In the genomic region with DNA sequence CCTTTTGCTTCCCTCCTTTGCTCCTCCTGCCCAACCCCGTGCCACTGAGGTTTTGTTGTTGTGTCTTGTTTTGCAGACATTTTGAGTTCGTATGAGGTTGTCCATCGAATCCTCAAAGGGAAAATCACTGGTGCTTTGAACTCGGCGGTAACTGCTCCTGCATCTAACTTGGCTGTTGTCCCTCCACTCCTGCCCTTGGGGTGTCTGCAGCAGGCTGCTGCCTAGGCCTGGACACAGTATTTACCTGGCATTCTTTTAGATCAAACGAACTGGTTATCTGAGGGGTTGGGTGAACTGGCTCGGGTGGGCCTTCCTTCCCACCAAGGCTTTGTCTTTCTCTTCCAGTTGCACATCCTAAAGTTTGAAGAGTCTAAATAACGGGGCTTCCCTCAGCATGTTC, we compare ENCODE assay signal across 18 cellular contexts. TPM values are rescaled to one million over a fixed set of nuclear protein-coding genes. Genes with fewer than 3 reads are reported as not detected.
DNase-seq lines count a peak whose midpoint lies in the region; ATAC-seq, FAIRE-seq and TF ChIP-seq lines count a peak whose summit lies in the region.
"Had no signal": no experiment of that assay in that cellular context is flagged by ENCODE, and none has a peak within 500 bp of the region (broad histone marks: within the 10 kb centered on the region; RNA-seq: fewer than 3 reads in every experiment).

No MANE protein-coding gene starts in this region.

- peaks cover 7% of the 10 kb centered on the region for H3K79me2 ChIP-seq in mammary epithelial cell (ENCODE audit: insufficient read depth, low read length)

- in situ Hi-C loops in mammary epithelial cell (cut with MboI; ENCODE audit: low sequenced_read_pairs in 2 of 2): no loop called here

- no peaks in the 10 kb centered on the region for H3K4me1 ChIP-seq in CD4-positive, CD25-positive, alpha-beta regulatory T cell (ENCODE audit: control insufficient read depth, insufficient read depth, low read length, poor library complexity, severe bottlenecking)
- H3K4me1 ChIP-seq in mammary epithelial cell (ENCODE audit: insufficient read depth, low read length): peaks cover 13% of the 10 kb centered on the region

- TF ChIP-seq POLR2A in GM12892 (IDR thresholded peaks at IDR 0.05; ENCODE audit: low read depth, low read length): no peak

- BruUV-seq in mammary epithelial cell (replicated peaks; lab: Mats Ljungman, UMichigan): no TSS peak

- H3K36me3 Mint-ChIP-seq in CD4-positive, CD25-positive, alpha-beta regulatory T cell: peaks cover 19% of the 10 kb centered on the region
- peaks cover 17% of the 10 kb centered on the region for H3K36me3 Mint-ChIP-seq in progenitor cell of endocrine pancreas (ENCODE audit: insufficient read depth)

- CTCF ChIA-PET in mammary epithelial cell (lab: Charles Lee; ENCODE audit: low non-redundant PET): interaction anchor here (0.6 to 1.2 kb wide), 2 partner anchors 13 to 497 kb away, joined by 4 to 8 read pairs; no protein-coding TSS in a partner anchor

- no peak overlapping the region for H3K9ac ChIP-seq in mammary epithelial cell (ENCODE audit: insufficient read depth, low read length)

- peak overlapping the region in 2 of 3 donors; percentile 31 to 69 for H3K27ac Mint-ChIP-seq in CD4-positive, CD25-positive, alpha-beta regulatory T cell
- peak overlapping the region; percentile 10 for H3K27ac Mint-ChIP-seq in progenitor cell of endocrine pancreas
- H3K27ac Mint-ChIP-seq: CD4-positive, alpha-beta T cell had no signal

- no peak for TF ChIP-seq CTCF in mammary epithelial cell (conservative IDR thresholded peaks at IDR 0.05 in 1 of 2, IDR thresholded peaks at IDR 0.05 in 1 of 2; ENCODE audit: extremely low read depth in 1 of 2, insufficient read depth in 1 of 2, low read depth in 1 of 2, low read length in 2 of 2)
- TF ChIP-seq CTCF in progenitor cell of endocrine pancreas (IDR thresholded peaks at IDR 0.05; ENCODE audit: unreplicated experiment): no peak

- H3K4me1 Mint-ChIP-seq in CD4-positive, CD25-positive, alpha-beta regulatory T cell: peaks cover 5 to 28% (median 12%) of the 10 kb centered on the region in 4 donors
- peaks cover 30% of the 10 kb centered on the region for H3K4me1 Mint-ChIP-seq in progenitor cell of endocrine pancreas (ENCODE audit: low read depth)

- H3K9me3 Mint-ChIP-seq in CD4-positive, CD25-positive, alpha-beta regulatory T cell: no peaks in the 10 kb centered on the region
- H3K9me3 Mint-ChIP-seq in progenitor cell of endocrine pancreas (ENCODE audit: low read depth): no peaks in the 10 kb centered on the region
- H3K9me3 Mint-ChIP-seq: CD4-positive, alpha-beta T cell had no signal

- H3K27me3 Mint-ChIP-seq in CD4-positive, CD25-positive, alpha-beta regulatory T cell: peaks cover 4% of the 10 kb centered on the region
- H3K27me3 Mint-ChIP-seq in progenitor cell of endocrine pancreas: peaks cover 14% of the 10 kb centered on the region
- H3K27me3 Mint-ChIP-seq: CD4-positive, alpha-beta T cell had no signal

- H3K27me3 ChIP-seq in CD4-positive, CD25-positive, alpha-beta regulatory T cell (ENCODE audit: control insufficient read depth, insufficient read depth, low read length): no peaks in the 10 kb centered on the region
- H3K27me3 ChIP-seq in mammary epithelial cell (ENCODE audit: insufficient read depth, low read length): no peaks in the 10 kb centered on the region

- H3K9me3 ChIP-seq in CD4-positive, CD25-positive, alpha-beta regulatory T cell (ENCODE audit: control insufficient read depth in 2 of 2, low read length in 2 of 2): no peaks in the 10 kb centered on the region
- H3K9me3 ChIP-seq in mammary epithelial cell (replicated peaks; ENCODE audit: insufficient read depth, low read length): no peaks in the 10 kb centered on the region

- H3K36me3 ChIP-seq in CD4-positive, CD25-positive, alpha-beta regulatory T cell (ENCODE audit: control insufficient read depth, insufficient read depth, low read length): peaks cover 39% of the 10 kb centered on the region
- H3K36me3 ChIP-seq in mammary epithelial cell (ENCODE audit: insufficient read depth, low read length): peaks cover 26% of the 10 kb centered on the region

- H3K27ac ChIP-seq in CD4-positive, CD25-positive, alpha-beta regulatory T cell (ENCODE audit: insufficient read depth, low read length, poor library complexity, severe bottlenecking): no peak overlapping the region
- H3K27ac ChIP-seq in mammary epithelial cell (ENCODE audit: insufficient read depth, low read depth, low read length): no peak overlapping the region

- H3K4me3 Mint-ChIP-seq in CD4-positive, CD25-positive, alpha-beta regulatory T cell: no peak overlapping the region
- H3K4me3 Mint-ChIP-seq in progenitor cell of endocrine pancreas (ENCODE audit: low read depth): no peak overlapping the region
- H3K4me3 Mint-ChIP-seq: CD4-positive, alpha-beta T cell had no signal

- H2AFZ ChIP-seq in mammary epithelial cell (ENCODE audit: low read depth, low read length): peak overlapping the region; percentile 57

- H3K4me3 ChIP-seq in CD4-positive, CD25-positive, alpha-beta regulatory T cell (ENCODE audit: low read depth, low read length): no peak overlapping the region
- H3K4me3 ChIP-seq in mammary epithelial cell (replicated peaks in 1 of 3; ENCODE audit: insufficient read depth in 1 of 3, low read depth in 2 of 3, low read length in 3 of 3): no peak overlapping the region

- no peak for ATAC-seq in CD4-positive, CD25-positive, alpha-beta regulatory T cell (ENCODE audit: low read depth in 2 of 2)
- ATAC-seq in left lobe of liver (peak; percentile 54), HG02884 (IDR thresholded peaks at IDR 0.05; ENCODE audit: unreplicated experiment) (no peak), GM19035 (IDR thresholded peaks at IDR 0.05; ENCODE audit: unreplicated experiment) (no peak)

- WGBS in mammary epithelial cell (ENCODE audit: low coverage, missing lambda C conversion rate): 15% methylated on average over 7 of the region's 8 CpGs

- H3K4me2 ChIP-seq in mammary epithelial cell (ENCODE audit: insufficient read depth, low read depth, low read length): peak overlapping the region; percentile 27

- FAIRE-seq in GM12892 (lab: Jason Lieb, UNC): no peak
- FAIRE-seq: RCC 7860 had no signal

- dilution Hi-C loops in mammary epithelial cell (cut with HindIII; ENCODE audit: low sequenced_read_pairs): loop anchor here (5.0 kb wide), 1 partner anchor 365 kb away; no protein-coding TSS in a partner anchor

- H4K20me1 ChIP-seq in mammary epithelial cell (ENCODE audit: insufficient read depth, low read length): no peaks in the 10 kb centered on the region

- intact Hi-C loops in mammary epithelial cell (cut with micrococcal nuclease): loop anchor here (2.0 to 10.0 kb wide), 3 partner anchors 143 to 353 kb away; a partner anchor contains a TSS

- DNase-seq in CD4-positive, CD25-positive, alpha-beta regulatory T cell: no peak
- DNase-seq in mammary epithelial cell (no peak), left lobe of liver (ENCODE audit: low spot score) (no peak), progenitor cell of endocrine pancreas (ENCODE audit: low spot score, unreplicated experiment) (no peak), GM12892 (ENCODE audit: insufficient read length) (no peak), NCI-H146 treated with DMSO at 0.1 percent for 48 hours (lab: John Stamatoyannopoulos, UW; ENCODE audit: unreplicated experiment) (no peak)
- DNase-seq: AML-193; CD4-positive, alpha-beta T cell; DND-41; GDM1; H7; NCI-H1930; NCI-H2171 treated with DMSO at 0.1 percent for 48 hours; NCI-H510A treated with DMSO at 0.1 percent for 48 hours; SIG-M5 had no signal

RNA-seq across cellular contexts. Expression of a gene that starts 11.1 kb away (rescaled TPM):
- total RNA-seq in CD4-positive, CD25-positive, alpha-beta regulatory T cell: 91.7 TPM
- 10 to 100 TPM in 3 of 4 donors, 1 to 10 TPM in 1; 9.5 to 18.5 (median 12.4) TPM for polyA plus RNA-seq in CD4-positive, CD25-positive, alpha-beta regulatory T cell
- total RNA-seq in mammary epithelial cell (10 to 100 TPM; 31.2 to 80.1 TPM), left lobe of liver (35.4 TPM), progenitor cell of endocrine pancreas (77.2 and 88.3 TPM in 2 replicates)
- 13.1 TPM for polyA plus RNA-seq in mammary epithelial cell
- polyA minus RNA-seq in mammary epithelial cell: 6.3 TPM
- 48.5 TPM for polyA plus RNA-seq in GM12892 (2012; ENCODE audit: missing spikeins)

RNA-seq across cellular contexts. Expression of a gene that starts 20.2 kb away (rescaled TPM):
- total RNA-seq in CD4-positive, CD25-positive, alpha-beta regulatory T cell: not detected
- polyA plus RNA-seq in CD4-positive, CD25-positive, alpha-beta regulatory T cell: not detected
- total RNA-seq in mammary epithelial cell: under 1 TPM; 0.17 to 0.19 TPM
- 0.17 TPM for polyA plus RNA-seq in mammary epithelial cell
- polyA minus RNA-seq in mammary epithelial cell: 1.7 TPM
- total RNA-seq in left lobe of liver: 0.10 TPM
- 2.7 and 3.2 TPM in 2 replicates for total RNA-seq in progenitor cell of endocrine pancreas
- 0.76 TPM for polyA plus RNA-seq in GM12892 (2012; ENCODE audit: missing spikeins)
- total RNA-seq: CD4-positive, alpha-beta T cell had no signal

RNA-seq across cellular contexts. Expression of a gene that starts 45.1 kb away (rescaled TPM):
- total RNA-seq in CD4-positive, CD25-positive, alpha-beta regulatory T cell: not detected
- not detected for polyA plus RNA-seq in CD4-positive, CD25-positive, alpha-beta regulatory T cell
- total RNA-seq in mammary epithelial cell (under 1 TPM in 1 of 2 donors, not detected in 1; 0.33 TPM), left lobe of liver (5.4 TPM), progenitor cell of endocrine pancreas (not detected in 2 replicates)
- not detected for polyA plus RNA-seq in mammary epithelial cell
- polyA minus RNA-seq in mammary epithelial cell: not detected
- polyA plus RNA-seq in GM12892 (2012; ENCODE audit: missing spikeins): 0.21 TPM
- total RNA-seq: CD4-positive, alpha-beta T cell had no signal

RNA-seq across cellular contexts. Expression of a gene that starts 45.3 kb away (rescaled TPM):
- not detected for total RNA-seq in CD4-positive, CD25-positive, alpha-beta regulatory T cell
- not detected for polyA plus RNA-seq in CD4-positive, CD25-positive, alpha-beta regulatory T cell
- total RNA-seq in mammary epithelial cell: under 1 TPM in 1 of 2 donors, not detected in 1; under 0.01 TPM
- polyA plus RNA-seq in mammary epithelial cell: not detected
- not detected for polyA minus RNA-seq in mammary epithelial cell
- 2.2 TPM for total RNA-seq in left lobe of liver
- not detected in 2 replicates for total RNA-seq in progenitor cell of endocrine pancreas
- 0.19 TPM for polyA plus RNA-seq in GM12892 (2012; ENCODE audit: missing spikeins)
- total RNA-seq: CD4-positive, alpha-beta T cell had no signal
